In genomic region chr1:26132128-26132824, GRCh38 we compare ENCODE assay signal across 1 cellular context.
TF ChIP-seq lines count a peak whose summit lies in the region.

No MANE protein-coding gene starts in this region.

TF ChIP-seq in HepG2, 621 proteins besides CTCF, POLR2A, EP300 and RAD21:
- TF ChIP-seq HOXA3 (CRISPR knock-in tag; IDR thresholded peaks at IDR 0.05) (no peak), RFX5 (IDR thresholded peaks at IDR 0.05; ENCODE audit: low read depth, low read length) (0 out of 2 replicates have a peak, but pooled peaks have one; percentile 20), RFX1 (IDR thresholded peaks at IDR 0.05) (peak; percentile 54; the same call in 1 of the 2 replicates)
